In the genomic region with DNA sequence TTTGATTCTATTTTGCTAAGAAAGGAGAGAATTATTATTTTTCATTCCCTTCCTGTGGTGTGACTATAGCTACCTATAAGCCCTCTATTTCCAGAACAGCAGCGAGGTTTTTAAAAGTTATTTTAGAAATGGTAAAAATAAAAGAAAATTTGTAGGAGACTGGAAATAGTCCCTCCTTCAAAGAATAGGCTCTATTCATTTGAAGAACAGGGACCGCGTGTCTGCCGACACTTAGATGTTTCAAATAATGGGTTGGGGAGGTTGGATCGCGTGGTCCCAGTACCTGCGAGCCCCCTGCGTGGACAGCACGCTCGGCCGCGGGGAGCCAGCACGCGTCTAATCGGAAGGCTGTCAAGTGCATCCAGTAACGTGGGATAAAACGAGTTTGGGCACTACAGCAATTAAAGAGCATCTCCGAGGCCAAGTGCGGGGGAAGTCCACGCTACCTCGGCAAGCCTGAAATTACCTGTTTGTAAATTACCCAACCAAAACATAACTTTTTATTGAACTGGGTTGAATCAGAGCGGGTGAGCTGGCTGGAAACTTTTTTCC, we compare ENCODE assay signal across 8 cellular contexts. TPM values are rescaled to one million over a fixed set of nuclear protein-coding genes. Genes with fewer than 3 reads are reported as not detected.
DNase-seq lines count a peak whose midpoint lies in the region; ATAC-seq and TF ChIP-seq lines count a peak whose summit lies in the region.

No MANE protein-coding gene starts in this region.

- H3K9ac ChIP-seq in trophoblast cell (ENCODE audit: low read length), result no peak overlapping the region

- H3K4me2 ChIP-seq in PC-9 (peak overlapping the region; percentile 97), trophoblast cell (ENCODE audit: low read length) (peak overlapping the region; percentile 80)

- no peak overlapping the region for H3K14ac ChIP-seq in trophoblast cell (ENCODE audit: low read length)

- H3K4me3 ChIP-seq in PC-9, result peak overlapping the region; percentile 95
- peak overlapping the region; percentile 84 for H3K4me3 ChIP-seq in fibroblast of the aortic adventitia (ENCODE audit: low read depth, low read length)
- peak overlapping the region; percentile 86 for H3K4me3 ChIP-seq in trophoblast cell (ENCODE audit: low read depth, low read length)

- peak overlapping the region; percentile 97 for H2AFZ ChIP-seq in PC-9
- peak overlapping the region; percentile 99 for H2AFZ ChIP-seq in trophoblast cell (ENCODE audit: insufficient read depth, low read length, poor library complexity)

- no peaks in the 10 kb centered on the region for H3K9me3 ChIP-seq in PC-9 (ENCODE audit: insufficient read depth, low read depth)
- no peaks in the 10 kb centered on the region for H3K9me3 ChIP-seq in trophoblast cell (ENCODE audit: insufficient read depth, low read depth, low read length)

- peak; percentile 40 for DNase-seq in activated CD8-positive, alpha-beta memory T cell treated with anti-CD3 and anti-CD28 coated beads, Interleukin-2, amount 50 U/mL, for 48 hours
- no peak for DNase-seq in activated CD8-positive, alpha-beta memory T cell treated with anti-CD3 and anti-CD28 coated beads for 24 hours
- DNase-seq in PC-9 (no peak), fibroblast of the aortic adventitia (ENCODE audit: low read depth) (peak; percentile 39), trophoblast cell (no peak), erythroblast (lab: John Stamatoyannopoulos, UW) (no peak)

- H3K79me1 ChIP-seq in trophoblast cell (ENCODE audit: low read length), result peaks cover 6% of the 10 kb centered on the region

- no peaks in the 10 kb centered on the region for H3K79me2 ChIP-seq in PC-9 (ENCODE audit: low read depth)
- H3K79me2 ChIP-seq in trophoblast cell (ENCODE audit: control insufficient read depth, insufficient read depth, low read length, poor library complexity), result peaks cover 5% of the 10 kb centered on the region

- H3F3A ChIP-seq in PC-9 (ENCODE audit: insufficient read depth, low read depth), result peaks cover 7% of the 10 kb centered on the region; the same call in 1 of the 2 replicates

- H3K9me2 ChIP-seq in PC-9 (ENCODE audit: insufficient read depth), result no peaks in the 10 kb centered on the region

- TF ChIP-seq POLR2A in erythroblast (IDR thresholded peaks at IDR 0.05; ENCODE audit: low read length), result no peak

- ATAC-seq in GM21515 (IDR thresholded peaks at IDR 0.05; ENCODE audit: unreplicated experiment), result no peak
- no peak for ATAC-seq in GM21825 (IDR thresholded peaks at IDR 0.05; ENCODE audit: unreplicated experiment)

- CTCF ChIA-PET in PC-9 (lab: Charles Lee), result interaction anchor here (0.5 kb wide), 1 partner anchor 1290 kb away, joined by 5 read pairs; no protein-coding TSS in a partner anchor

- no peak overlapping the region for H2BK5ac ChIP-seq in trophoblast cell (ENCODE audit: low read depth, low read length, poor library complexity)

- H4K20me1 ChIP-seq in PC-9 (ENCODE audit: insufficient read depth), result no peaks in the 10 kb centered on the region

- no peak overlapping the region for H3K4ac ChIP-seq in trophoblast cell (ENCODE audit: low read depth, low read length)

- H3K4me1 ChIP-seq in PC-9 (replicated peaks; ENCODE audit: insufficient read depth) (peaks cover 12% of the 10 kb centered on the region; the same call in 1 of the 2 replicates), trophoblast cell (ENCODE audit: control insufficient read depth in 1 of 2, insufficient read depth in 2 of 2, low read length in 2 of 2) (peaks cover 0 to 4% of the 10 kb centered on the region in 2 experiments)

- H4K91ac ChIP-seq in trophoblast cell (ENCODE audit: low read depth, low read length), result no peak overlapping the region

- 0 out of 2 replicates have a peak, but pooled peaks have one; percentile 16 for TF ChIP-seq CTCF in PC-9 (conservative IDR thresholded peaks at IDR 0.05)
- TF ChIP-seq CTCF in fibroblast of the aortic adventitia (IDR thresholded peaks at IDR 0.05; ENCODE audit: insufficient read depth, low read length), result no peak

- no peak overlapping the region for H2BK120ac ChIP-seq in trophoblast cell (ENCODE audit: insufficient read depth, low read length, poor library complexity)

- H3K36me3 ChIP-seq in PC-9 (ENCODE audit: low read depth), result no peaks in the 10 kb centered on the region
- no peaks in the 10 kb centered on the region for H3K36me3 ChIP-seq in trophoblast cell (ENCODE audit: control insufficient read depth in 1 of 2, insufficient read depth in 2 of 2, low read length in 2 of 2)

- H3K18ac ChIP-seq in trophoblast cell (ENCODE audit: low read length), result no peak overlapping the region

- intact Hi-C loops in PC-9 (cut with micrococcal nuclease; ENCODE audit: unreplicated experiment), result loop anchor here (10.0 kb wide), 1 partner anchor 948 kb away; no protein-coding TSS in a partner anchor

- no peak overlapping the region for H2BK12ac ChIP-seq in trophoblast cell (ENCODE audit: low read length)

- no CpG with 5 or more reads among the region's 22 CpGs for WGBS in trophoblast cell (ENCODE audit: extremely low coverage, insufficient coverage, insufficient read length)

- no peak overlapping the region for H3K23ac ChIP-seq in trophoblast cell (ENCODE audit: low read length)

- no peak overlapping the region for H3K27ac ChIP-seq in PC-9
- H3K27ac ChIP-seq in trophoblast cell (ENCODE audit: low read depth, low read length), result no peak overlapping the region

- no peak overlapping the region for H4K8ac ChIP-seq in trophoblast cell (ENCODE audit: low read depth, low read length)

- BruUV-seq in PC-9 (replicated peaks; lab: Mats Ljungman, UMichigan), result TSS peak; percentile 48

- H2AK5ac ChIP-seq in trophoblast cell (ENCODE audit: low read length), result no peak overlapping the region

- no peak overlapping the region for H4K12ac ChIP-seq in trophoblast cell (ENCODE audit: low read depth, low read length)

- H3K27me3 ChIP-seq in PC-9 (ENCODE audit: insufficient read depth, low read depth) (no peaks in the 10 kb centered on the region), trophoblast cell (ENCODE audit: insufficient read depth, low read length) (no peaks in the 10 kb centered on the region)

- POLR2A ChIA-PET in PC-9 (lab: Charles Lee; ENCODE audit: unreplicated experiment), result no interaction called here

RNA-seq across cellular contexts. Expression of a gene that starts 1.0 kb away (rescaled TPM):
- total RNA-seq in PC-9 (2021) (2.5 and 3.2 TPM in 2 replicates), fibroblast of the aortic adventitia (ENCODE audit: low replicate concordance) (46.0 and 90.5 TPM in 2 replicates)
- polyA plus RNA-seq in trophoblast cell (2013), result 4.3 and 5.2 TPM in 2 replicates

Comparison
In these comparisons a context has a peak if more than half of its experiments do, and no peak if none do; other contexts are left out.
1. DNase-seq: peak in activated CD8-positive, alpha-beta memory T cell treated with anti-CD3 and anti-CD28 coated beads, Interleukin-2, amount 50 U/mL, for 48 hours (single experiment) and fibroblast of the aortic adventitia (single experiment); none in activated CD8-positive, alpha-beta memory T cell treated with anti-CD3 and anti-CD28 coated beads for 24 hours (single experiment), PC-9 (0 of 2), trophoblast cell (0 of 2) and erythroblast (0 of 2).
2. RNA of a gene that starts 1.0 kb away (total RNA-seq): 46.0 to 90.5 TPM in fibroblast of the aortic adventitia; 2.5 to 3.2 TPM in PC-9; every median in the first group is over 10 times any median in the second.
3. Peak in every context shown above with its lines, with median percentiles within 50 percentile points of each other: H3K4me3 ChIP-seq.